Comparison of ENCODE assay signal across 29 cellular contexts in genomic region chr17:42053701-42054100, GRCh38. TPM values are rescaled to one million over a fixed set of nuclear protein-coding genes. Genes with fewer than 3 reads are reported as not detected.
DNase-seq lines count a peak whose midpoint lies in the region; ATAC-seq, FAIRE-seq and TF ChIP-seq lines count a peak whose summit lies in the region.
"Had no signal": no experiment of that assay in that cellular context is flagged by ENCODE, and none has a peak within 500 bp of the region (broad histone marks: within the 10 kb centered on the region; RNA-seq: fewer than 3 reads in every experiment).

No MANE protein-coding gene starts in this region.

- H3K4me1 ChIP-seq in BLaER1 (peaks cover 23% of the 10 kb centered on the region), H1 (replicated peaks in 1 of 4; ENCODE audit: control insufficient read depth in 3 of 4, insufficient read depth in 4 of 4, low read length in 3 of 4) (peaks cover 0 to 28% (median 14%) of the 10 kb centered on the region in 4 experiments; a peak in 6 of 7 replicates), neural progenitor cell (peaks cover 30% of the 10 kb centered on the region), mucosa of descending colon (ENCODE audit: low read depth) (peaks cover 12% of the 10 kb centered on the region)

- no peak overlapping the region for H2BK20ac ChIP-seq in H1 (ENCODE audit: low read length)

- no peak for TF ChIP-seq EP300 in H1 (IDR thresholded peaks at IDR 0.05; ENCODE audit: borderline replicate concordance in 1 of 2, low read depth in 2 of 2, low read length in 2 of 2)

- H3K23me2 ChIP-seq in H1 (ENCODE audit: low read depth, low read length): peaks cover 8% of the 10 kb centered on the region; the same call in 1 of the 2 replicates

- no peaks in the 10 kb centered on the region for H3K79me1 ChIP-seq in H1 (ENCODE audit: low read depth, low read length)

- H3K9me3 Mint-ChIP-seq in neural progenitor cell: no peaks in the 10 kb centered on the region
- H3K9me3 Mint-ChIP-seq in activated CD8-positive, alpha-beta T cell treated with anti-CD3 and anti-CD28 coated beads, Interleukin-2, amount 10 ng/mL, durations not matched to agents 7 days and 5 days (ENCODE audit: insufficient read depth): no peaks in the 10 kb centered on the region
- H3K9me3 Mint-ChIP-seq: CD4-positive, alpha-beta memory T cell; HFFc6 had no signal

- no peaks in the 10 kb centered on the region for H3K36me3 Mint-ChIP-seq in neural progenitor cell
- no peaks in the 10 kb centered on the region for H3K36me3 Mint-ChIP-seq in activated CD8-positive, alpha-beta T cell treated with anti-CD3 and anti-CD28 coated beads, Interleukin-2, amount 10 ng/mL, durations not matched to agents 7 days and 5 days (ENCODE audit: low read depth)
- H3K36me3 Mint-ChIP-seq: CD4-positive, alpha-beta memory T cell had no signal

- no peak overlapping the region for H3K56ac ChIP-seq in H1 (replicated peaks; ENCODE audit: insufficient read length, low read depth, low read length)

- H3K27ac Mint-ChIP-seq in neural progenitor cell: no peak overlapping the region
- H3K27ac Mint-ChIP-seq in activated CD8-positive, alpha-beta T cell treated with anti-CD3 and anti-CD28 coated beads, Interleukin-2, amount 10 ng/mL, durations not matched to agents 7 days and 5 days: no peak overlapping the region
- H3K27ac Mint-ChIP-seq: CD4-positive, alpha-beta memory T cell; HFFc6 had no signal

- H3F3A ChIP-seq in neural progenitor cell (ENCODE audit: low read depth): peaks cover 31% of the 10 kb centered on the region

- no peak for ATAC-seq in activated CD8-positive, alpha-beta T cell treated with anti-CD3 and anti-CD28 coated beads, Interleukin-2, amount 10 ng/mL, durations not matched to agents 7 days and 5 days
- no peak for ATAC-seq in HG03432 (IDR thresholded peaks at IDR 0.05; ENCODE audit: unreplicated experiment)
- ATAC-seq in mucosa of descending colon: no peak
- no peak for ATAC-seq in sciatic nerve
- ATAC-seq: A549, PC-3 had no signal

- CTCF ChIA-PET in H1 (lab: Charles Lee; ENCODE audit: partially characterized antibody): interaction anchor here (0.8 to 17.0 kb wide), 11 partner anchors 13 to 60 kb away, joined by 3 to 381 read pairs (median 5); partner anchors contain the start of genes DHX58, HSPB9, KAT2A and NKIRAS2
- CTCF ChIA-PET in activated CD8-positive, alpha-beta T cell treated with anti-CD3 and anti-CD28 coated beads, Interleukin-2, amount 10 ng/mL, durations not matched to agents 7 days and 5 days (lab: Charles Lee): interaction anchor here (1.1 to 2.5 kb wide), 2 partner anchors 12 to 36 kb away, joined by 3 to 5 read pairs; partner anchors contain the start of gene DNAJC7

- no peak overlapping the region for H3K4me3 Mint-ChIP-seq in neural progenitor cell
- H3K4me3 Mint-ChIP-seq in activated CD8-positive, alpha-beta T cell treated with anti-CD3 and anti-CD28 coated beads, Interleukin-2, amount 10 ng/mL, durations not matched to agents 7 days and 5 days: no peak overlapping the region
- H3K4me3 Mint-ChIP-seq: CD4-positive, alpha-beta memory T cell; HFFc6 had no signal

- TF ChIP-seq POLR2A in H1 (IDR thresholded peaks at IDR 0.05; ENCODE audit: control extremely low read depth in 1 of 2, low read depth in 2 of 2, low read length in 2 of 2): no peak

- peak overlapping the region; percentile 27; the same call in 1 of the 2 replicates for H2BK5ac ChIP-seq in H1 (ENCODE audit: low read depth, low read length)

- POLR2A ChIA-PET in H1 (lab: Charles Lee; ENCODE audit: partially characterized antibody): interaction anchor here (0.9 to 1.9 kb wide), 4 partner anchors 13 to 48 kb away, joined by 4 read pairs; no protein-coding TSS in a partner anchor
- POLR2A ChIA-PET in activated CD8-positive, alpha-beta T cell treated with anti-CD3 and anti-CD28 coated beads, Interleukin-2, amount 10 ng/mL, durations not matched to agents 7 days and 5 days (lab: Charles Lee): interaction anchor here (0.9 kb wide), 1 partner anchor 36 kb away, joined by 3 read pairs; the partner anchor contains the start of gene DNAJC7

- no peak overlapping the region for H2AK5ac ChIP-seq in H1 (ENCODE audit: low read depth, low read length)

- H3K27me3 ChIP-seq in BLaER1: peaks cover 47% of the 10 kb centered on the region
- H3K27me3 ChIP-seq in H7 (ENCODE audit: control insufficient read depth, insufficient read depth, low read length): peaks cover 13% of the 10 kb centered on the region
- H3K27me3 ChIP-seq in H1 (replicated peaks in 1 of 4; ENCODE audit: control insufficient read depth in 3 of 4, extremely low read depth in 1 of 4, insufficient read depth in 3 of 4, low read length in 3 of 4): peaks cover 0 to 4% (median 1%) of the 10 kb centered on the region in 4 experiments; a peak in 3 of 7 replicates
- H3K27me3 ChIP-seq in neural progenitor cell: peaks cover 25% of the 10 kb centered on the region

- no peak overlapping the region for H3K14ac ChIP-seq in H1 (ENCODE audit: insufficient read length)

- WGBS in H1 (ENCODE audit: extremely low coverage in 1 of 2, insufficient coverage in 1 of 2, insufficient read length in 1 of 2, insufficient replicate concordance in 2 of 2, low coverage in 1 of 2, low lambda C conversion rate in 2 of 2, missing lambda C conversion rate in 1 of 2), 2 experiments: 60% methylated on average over 4 of the region's 9 CpGs; no CpG with 5 or more reads in 1 of the 2 experiments

- no peak overlapping the region for H3K27ac ChIP-seq in BLaER1
- no peak overlapping the region for H3K27ac ChIP-seq in H1 (ENCODE audit: low read depth, low read length)
- H3K27ac ChIP-seq in neural progenitor cell: no peak overlapping the region
- H3K27ac ChIP-seq: A549 had no signal

- H3K4me3 ChIP-seq in BLaER1 (no peak overlapping the region), H7 (ENCODE audit: insufficient read depth, low read depth, low read length) (no peak overlapping the region), H1 (ENCODE audit: extremely low read depth in 1 of 4, insufficient read depth in 2 of 4, low read depth in 3 of 4, low read length in 4 of 4) (no peak overlapping the region), neural progenitor cell (no peak overlapping the region), mucosa of descending colon (no peak overlapping the region)
- H3K4me3 ChIP-seq: A549 had no signal

- no peak overlapping the region for H4K91ac ChIP-seq in H1 (replicated peaks; ENCODE audit: insufficient read length, low read length)

- H3K27me3 Mint-ChIP-seq in neural progenitor cell (ENCODE audit: insufficient read depth, low read depth): peaks cover 25% of the 10 kb centered on the region
- peaks cover 40% of the 10 kb centered on the region for H3K27me3 Mint-ChIP-seq in activated CD8-positive, alpha-beta T cell treated with anti-CD3 and anti-CD28 coated beads, Interleukin-2, amount 10 ng/mL, durations not matched to agents 7 days and 5 days (ENCODE audit: low read depth)

- no peak overlapping the region for H4K8ac ChIP-seq in H1 (ENCODE audit: extremely low read depth, insufficient read depth, low read length)

- H3K4ac ChIP-seq in H1 (replicated peaks; ENCODE audit: insufficient read length, low read depth, low read length): no peak overlapping the region

- H3K23ac ChIP-seq in H1 (ENCODE audit: insufficient read length): no peak overlapping the region

- H2BK12ac ChIP-seq in H1 (ENCODE audit: low read depth, low read length): peak overlapping the region; percentile 35; the same call in 1 of the 2 replicates

- H2AFZ ChIP-seq in H1 (ENCODE audit: low read length) (no peak overlapping the region), neural progenitor cell (replicated peaks) (no peak overlapping the region)

- peak overlapping the region; percentile 37 for H3K4me2 ChIP-seq in BLaER1
- peak overlapping the region in 1 of 2 experiments; percentile 16; a peak in 1 of 4 replicates for H3K4me2 ChIP-seq in H1 (ENCODE audit: insufficient read depth in 1 of 2, low read depth in 2 of 2, low read length in 2 of 2)
- peak overlapping the region; percentile 49 for H3K4me2 ChIP-seq in neural progenitor cell
- H3K4me2 ChIP-seq: A549, SK-N-SH had no signal

- no peak overlapping the region; the same call in 1 of the 2 replicates for H3K18ac ChIP-seq in H1 (ENCODE audit: extremely low read depth, low read length)

- no peak overlapping the region for H3K9ac ChIP-seq in BLaER1
- no peak overlapping the region for H3K9ac ChIP-seq in H1 (replicated peaks in 1 of 4; ENCODE audit: extremely low read depth in 1 of 4, low read depth in 3 of 4, low read length in 3 of 4)
- no peak overlapping the region for H3K9ac ChIP-seq in neural progenitor cell
- H3K9ac ChIP-seq: SK-N-SH had no signal

- H2BK120ac ChIP-seq in H1 (replicated peaks; ENCODE audit: low read depth, low read length): no peak overlapping the region

- H3K79me2 ChIP-seq in H1 (ENCODE audit: control insufficient read depth in 1 of 2, insufficient read depth in 2 of 2, low read length in 2 of 2) (no peaks in the 10 kb centered on the region), neural progenitor cell (ENCODE audit: low read depth) (no peaks in the 10 kb centered on the region)

- H3K36me3 ChIP-seq in BLaER1 (no peaks in the 10 kb centered on the region), H7 (replicated peaks; ENCODE audit: control insufficient read depth, insufficient read depth, low read length) (no peaks in the 10 kb centered on the region; the same call in 1 of the 2 replicates), H1 (ENCODE audit: control insufficient read depth in 2 of 4, insufficient read depth in 4 of 4, low read length in 3 of 4) (no peaks in the 10 kb centered on the region), neural progenitor cell (no peaks in the 10 kb centered on the region), mucosa of descending colon (ENCODE audit: low read depth) (no peaks in the 10 kb centered on the region)

- H3K9me3 ChIP-seq in BLaER1 (no peaks in the 10 kb centered on the region), H1 (ENCODE audit: insufficient read depth in 2 of 2, low read depth in 1 of 2, low read length in 1 of 2) (no peaks in the 10 kb centered on the region), neural progenitor cell (ENCODE audit: low read depth) (no peaks in the 10 kb centered on the region), mucosa of descending colon (no peaks in the 10 kb centered on the region)
- H3K9me3 ChIP-seq: A549, SK-N-SH had no signal

- no peak for TF ChIP-seq RAD21 in H1 (IDR thresholded peaks at IDR 0.05 in 1 of 2, conservative IDR thresholded peaks at IDR 0.05 in 1 of 2; ENCODE audit: low read depth in 2 of 2, low read length in 2 of 2)

- peaks cover 56% of the 10 kb centered on the region for H3K4me1 Mint-ChIP-seq in neural progenitor cell
- peaks cover 9% of the 10 kb centered on the region for H3K4me1 Mint-ChIP-seq in activated CD8-positive, alpha-beta T cell treated with anti-CD3 and anti-CD28 coated beads, Interleukin-2, amount 10 ng/mL, durations not matched to agents 7 days and 5 days (ENCODE audit: low read depth)

- H2BK15ac ChIP-seq in H1 (ENCODE audit: low read length): peak overlapping the region; percentile 67; the same call in 1 of the 2 replicates

- no peak for FAIRE-seq in H1 (lab: Jason Lieb, UNC)
- FAIRE-seq: A549, H54, HTR-8/SVneo had no signal

- H4K5ac ChIP-seq in H1 (ENCODE audit: insufficient read length, low read depth, low read length): no peak overlapping the region

- DNase-seq in H7 (peak; percentile 67), H1 (ENCODE audit: low read depth in 1 of 2, low spot score in 2 of 2) (no peak), neural progenitor cell (ENCODE audit: low spot score) (no peak), mucosa of descending colon (no peak), sciatic nerve (ENCODE audit: low spot score) (no peak)
- DNase-seq in activated CD8-positive, alpha-beta T cell treated with anti-CD3 and anti-CD28 coated beads, Interleukin-2, amount 10 ng/mL, durations not matched to agents 7 days and 5 days: no peak
- DNase-seq: AML-193; C1 segment of cervical spinal cord; CD4-positive, alpha-beta memory T cell; COR-L47; DMS53; HFFc6; KBM-7; MV-4-11; NCI-H1105; NCI-H1436 treated with DMSO at 0.1 percent for 48 hours; NCI-H2029; NCI-H2171; NCI-H226; NCI-H510A; PC-3; SK-N-SH; SW 1271 had no signal

- intact Hi-C loops in mucosa of descending colon (cut with DNase I, micrococcal nuclease): no loop called here
- intact Hi-C loops in sciatic nerve (cut with DNase I): no loop called here

- no peaks in the 10 kb centered on the region for H4K20me1 ChIP-seq in BLaER1
- no peaks in the 10 kb centered on the region for H4K20me1 ChIP-seq in H1 (replicated peaks in 1 of 2; ENCODE audit: control insufficient read depth in 1 of 2, insufficient read depth in 2 of 2, low read length in 2 of 2)
- H4K20me1 ChIP-seq in neural progenitor cell (ENCODE audit: low read depth): no peaks in the 10 kb centered on the region

- no peak for TF ChIP-seq CTCF in H1 (IDR thresholded peaks at IDR 0.05; ENCODE audit: control extremely low read depth in 1 of 3, insufficient read depth in 1 of 3, low read depth in 1 of 3, low read length in 3 of 3)
- TF ChIP-seq CTCF in neural progenitor cell (IDR thresholded peaks at IDR 0.05): no peak
- no peak for TF ChIP-seq CTCF in mucosa of descending colon (IDR thresholded peaks at IDR 0.05)

RNA-seq across cellular contexts. Expression of gene C17orf113, which starts 3.3 kb away (rescaled TPM):
- 1.0 and 1.1 TPM in 2 replicates for total RNA-seq in H7 (2014; rRNA removed; shearing (Covaris generic))
- 1.4 TPM in 2 replicates for total RNA-seq in H1 (2021; fragmentation: NEBNext Ultra II Directional; extraction: Animal tissue kit (Norgen Biotek cat#: 25700))
- 1.0 and 1.5 TPM in 2 replicates for polyA plus RNA-seq in H1 (2011; rRNA removed)
- 1.1 TPM for polyA plus RNA-seq in H1 (2011; cell fraction: cytosol; rRNA removed)
- polyA plus RNA-seq in H1 (2011; cell fraction: nucleus; rRNA removed): 1.8 TPM
- polyA plus RNA-seq in H1 (2012, experiment 1 of 2): 0.64 to 1.3 TPM (median 1.1 TPM) in 4 replicates
- polyA plus RNA-seq in H1 (2012, experiment 2 of 2): 0.63 TPM
- 0.61 TPM for polyA plus RNA-seq in H1 (2013, experiment 1 of 2)
- 0.57 TPM for polyA plus RNA-seq in H1 (2013, experiment 2 of 2)
- 1.1 and 1.4 TPM in 2 replicates for polyA minus RNA-seq in H1 (2011; rRNA and poly(A)+ RNA removed)
- polyA minus RNA-seq in H1 (2011; cell fraction: cytosol; rRNA and poly(A)+ RNA removed): 1.5 TPM
- polyA minus RNA-seq in H1 (2011; cell fraction: nucleus; rRNA and poly(A)+ RNA removed): 1.8 TPM
- total RNA-seq in neural progenitor cell (ENCODE audit: low replicate concordance): 2.2 and 5.5 TPM in 2 replicates
- total RNA-seq in activated CD8-positive, alpha-beta T cell treated with anti-CD3 and anti-CD28 coated beads, Interleukin-2, amount 10 ng/mL, durations not matched to agents 7 days and 5 days: under 1 TPM; 0.16 to 0.24 TPM
- total RNA-seq in mucosa of descending colon: 1 to 10 TPM; 1.2 to 3.8 (median 2.0) TPM
- 2.9 TPM for total RNA-seq in sciatic nerve

RNA-seq across cellular contexts. Expression of gene NKIRAS2, which starts 33.8 kb away (rescaled TPM):
- 31.4 and 35.0 TPM in 2 replicates for total RNA-seq in H7 (2014; rRNA removed; shearing (Covaris generic))
- total RNA-seq in H1 (2021; fragmentation: NEBNext Ultra II Directional; extraction: Animal tissue kit (Norgen Biotek cat#: 25700)): 31.1 and 34.5 TPM in 2 replicates
- polyA plus RNA-seq in H1 (2011; rRNA removed): 51.1 and 59.7 TPM in 2 replicates
- 48.5 TPM for polyA plus RNA-seq in H1 (2011; cell fraction: cytosol; rRNA removed)
- 37.1 TPM for polyA plus RNA-seq in H1 (2011; cell fraction: nucleus; rRNA removed)
- polyA plus RNA-seq in H1 (2012, experiment 1 of 2): 32.8 to 37.6 TPM (median 36.5 TPM) in 4 replicates
- polyA plus RNA-seq in H1 (2012, experiment 2 of 2): 31.9 TPM
- 32.6 TPM for polyA plus RNA-seq in H1 (2013, experiment 1 of 2)
- 33.2 TPM for polyA plus RNA-seq in H1 (2013, experiment 2 of 2)
- polyA minus RNA-seq in H1 (2011; rRNA and poly(A)+ RNA removed): 32.4 and 37.8 TPM in 2 replicates
- 20.8 TPM for polyA minus RNA-seq in H1 (2011; cell fraction: cytosol; rRNA and poly(A)+ RNA removed)
- 21.5 TPM for polyA minus RNA-seq in H1 (2011; cell fraction: nucleus; rRNA and poly(A)+ RNA removed)
- total RNA-seq in neural progenitor cell (ENCODE audit: low replicate concordance) (23.7 and 50.1 TPM in 2 replicates), mucosa of descending colon (10 to 100 TPM; 29.5 to 34.9 (median 31.1) TPM), sciatic nerve (18.9 TPM)
- total RNA-seq in activated CD8-positive, alpha-beta T cell treated with anti-CD3 and anti-CD28 coated beads, Interleukin-2, amount 10 ng/mL, durations not matched to agents 7 days and 5 days: 10 to 100 TPM; 25.7 to 26.2 TPM

RNA-seq across cellular contexts. Expression of gene DNAJC7, which starts 36.5 kb away (rescaled TPM):
- total RNA-seq in H7 (2014; rRNA removed; shearing (Covaris generic)): 83.4 and 97.3 TPM in 2 replicates
- 129 and 148 TPM in 2 replicates for total RNA-seq in H1 (2021; fragmentation: NEBNext Ultra II Directional; extraction: Animal tissue kit (Norgen Biotek cat#: 25700))
- polyA plus RNA-seq in H1 (2011; rRNA removed): 21.6 and 31.0 TPM in 2 replicates
- polyA plus RNA-seq in H1 (2011; cell fraction: cytosol; rRNA removed): 45.3 TPM
- 36.9 TPM for polyA plus RNA-seq in H1 (2011; cell fraction: nucleus; rRNA removed)
- 142 to 161 TPM (median 147 TPM) in 4 replicates for polyA plus RNA-seq in H1 (2012, experiment 1 of 2)
- 32.5 TPM for polyA plus RNA-seq in H1 (2012, experiment 2 of 2)
- 109 TPM for polyA plus RNA-seq in H1 (2013, experiment 1 of 2)
- polyA plus RNA-seq in H1 (2013, experiment 2 of 2): 105 TPM
- 77.7 and 86.8 TPM in 2 replicates for polyA minus RNA-seq in H1 (2011; rRNA and poly(A)+ RNA removed)
- polyA minus RNA-seq in H1 (2011; cell fraction: cytosol; rRNA and poly(A)+ RNA removed): 44.3 TPM
- 95.7 TPM for polyA minus RNA-seq in H1 (2011; cell fraction: nucleus; rRNA and poly(A)+ RNA removed)
- total RNA-seq in neural progenitor cell (ENCODE audit: low replicate concordance): 80.7 and 92.5 TPM in 2 replicates
- total RNA-seq in activated CD8-positive, alpha-beta T cell treated with anti-CD3 and anti-CD28 coated beads, Interleukin-2, amount 10 ng/mL, durations not matched to agents 7 days and 5 days: 10 to 100 TPM; 86.1 to 99.8 TPM
- total RNA-seq in mucosa of descending colon: 100 to 1,000 TPM in 1 of 3 donors, 10 to 100 TPM in 2; 80.6 to 108 (median 86.7) TPM
- total RNA-seq in sciatic nerve: 95.0 TPM

RNA-seq across cellular contexts. Expression of gene ZNF385C, which starts 44.6 kb away (rescaled TPM):
- total RNA-seq in H7 (2014; rRNA removed; shearing (Covaris generic)): 2.7 and 3.8 TPM in 2 replicates
- 2.5 and 3.9 TPM in 2 replicates for total RNA-seq in H1 (2021; fragmentation: NEBNext Ultra II Directional; extraction: Animal tissue kit (Norgen Biotek cat#: 25700))
- polyA plus RNA-seq in H1 (2011; rRNA removed): 6.1 and 7.3 TPM in 2 replicates
- 6.3 TPM for polyA plus RNA-seq in H1 (2011; cell fraction: cytosol; rRNA removed)
- polyA plus RNA-seq in H1 (2011; cell fraction: nucleus; rRNA removed): 8.4 TPM
- 2.7 to 4.6 TPM (median 3.2 TPM) in 4 replicates for polyA plus RNA-seq in H1 (2012, experiment 1 of 2)
- polyA plus RNA-seq in H1 (2012, experiment 2 of 2): 3.9 TPM
- polyA plus RNA-seq in H1 (2013, experiment 1 of 2): 2.5 TPM
- polyA plus RNA-seq in H1 (2013, experiment 2 of 2): 2.6 TPM
- 2.2 and 2.4 TPM in 2 replicates for polyA minus RNA-seq in H1 (2011; rRNA and poly(A)+ RNA removed)
- 1.0 TPM for polyA minus RNA-seq in H1 (2011; cell fraction: cytosol; rRNA and poly(A)+ RNA removed)
- polyA minus RNA-seq in H1 (2011; cell fraction: nucleus; rRNA and poly(A)+ RNA removed): 2.3 TPM
- 5.0 and 7.5 TPM in 2 replicates for total RNA-seq in neural progenitor cell (ENCODE audit: low replicate concordance)
- total RNA-seq in activated CD8-positive, alpha-beta T cell treated with anti-CD3 and anti-CD28 coated beads, Interleukin-2, amount 10 ng/mL, durations not matched to agents 7 days and 5 days: under 1 TPM; 0.23 to 0.47 TPM
- total RNA-seq in mucosa of descending colon: under 1 TPM; 0.41 to 0.96 (median 0.58) TPM
- total RNA-seq in sciatic nerve: 3.0 TPM
- total RNA-seq: HFFc6, LHCN-M2 had no signal
- polyA plus RNA-seq: CD4-positive, alpha-beta memory T cell had no signal

RNA-seq across cellular contexts. Expression of gene DHX58, which starts 58.8 kb away (rescaled TPM):
- total RNA-seq in H7 (2014; rRNA removed; shearing (Covaris generic)): 1.2 and 5.6 TPM in 2 replicates
- total RNA-seq in H1 (2021; fragmentation: NEBNext Ultra II Directional; extraction: Animal tissue kit (Norgen Biotek cat#: 25700)): 4.4 and 5.6 TPM in 2 replicates
- 9.9 and 10.3 TPM in 2 replicates for polyA plus RNA-seq in H1 (2011; rRNA removed)
- polyA plus RNA-seq in H1 (2011; cell fraction: cytosol; rRNA removed): 9.7 TPM
- polyA plus RNA-seq in H1 (2011; cell fraction: nucleus; rRNA removed): 7.9 TPM
- 4.3 to 9.4 TPM (median 6.9 TPM) in 4 replicates for polyA plus RNA-seq in H1 (2012, experiment 1 of 2)
- polyA plus RNA-seq in H1 (2012, experiment 2 of 2): 5.4 TPM
- 6.4 TPM for polyA plus RNA-seq in H1 (2013, experiment 1 of 2)
- 5.9 TPM for polyA plus RNA-seq in H1 (2013, experiment 2 of 2)
- polyA minus RNA-seq in H1 (2011; rRNA and poly(A)+ RNA removed): 1.0 and 2.4 TPM in 2 replicates
- 1.5 TPM for polyA minus RNA-seq in H1 (2011; cell fraction: cytosol; rRNA and poly(A)+ RNA removed)
- 3.6 TPM for polyA minus RNA-seq in H1 (2011; cell fraction: nucleus; rRNA and poly(A)+ RNA removed)
- total RNA-seq in neural progenitor cell (ENCODE audit: low replicate concordance) (0.12 TPM in 1 of 2 replicates, not detected in the other), mucosa of descending colon (10 to 100 TPM; 11.7 to 18.0 (median 14.0) TPM), sciatic nerve (24.8 TPM)
- total RNA-seq in activated CD8-positive, alpha-beta T cell treated with anti-CD3 and anti-CD28 coated beads, Interleukin-2, amount 10 ng/mL, durations not matched to agents 7 days and 5 days: 10 to 100 TPM; 71.9 to 72.9 TPM
- total RNA-seq: PC-3 had no signal
